8 cellular contexts compared by ENCODE assay signal in the genomic region with DNA sequence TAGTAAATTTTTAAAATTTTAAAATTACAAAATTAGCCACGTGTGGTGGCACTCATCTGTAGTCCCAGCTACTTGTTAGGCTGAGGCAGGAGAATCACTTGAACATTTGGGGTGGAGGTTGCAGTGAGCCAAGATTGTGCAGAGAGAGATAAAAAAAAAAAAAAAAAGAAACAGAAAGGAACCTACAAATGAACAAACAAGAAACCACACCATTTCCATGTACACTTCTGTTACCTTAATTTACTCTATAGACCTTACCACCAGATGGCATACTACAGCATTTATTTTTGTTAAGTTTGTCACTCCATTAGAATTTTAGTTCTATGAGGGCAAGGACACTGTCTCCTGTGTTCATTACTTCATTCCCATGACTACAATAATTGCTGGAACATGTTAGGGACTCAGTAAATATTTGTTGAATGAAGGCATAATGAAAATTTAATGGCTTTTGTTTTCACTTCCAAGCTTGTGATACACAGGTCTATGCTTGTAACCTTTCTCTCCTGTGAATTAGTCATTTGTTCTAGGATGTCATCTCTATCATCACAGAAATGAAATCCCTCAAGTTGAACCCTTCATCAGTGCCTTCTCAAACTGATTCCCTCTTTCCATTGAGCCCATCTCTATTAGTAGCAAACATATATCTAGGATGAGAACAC.
DNase-seq lines count a peak whose midpoint lies in the region; ATAC-seq, FAIRE-seq and TF ChIP-seq lines count a peak whose summit lies in the region.

No MANE protein-coding gene starts in this region.

- peak; percentile 71 for FAIRE-seq in HepG2 (lab: Jason Lieb, UNC)

- CTCF ChIA-PET in activated CD8-positive, alpha-beta T cell treated with anti-CD3 and anti-CD28 coated beads for 36 hours (lab: Charles Lee): interaction anchor here (0.7 to 1.8 kb wide), 17 partner anchors 8 to 94 kb away, joined by 3 to 11 read pairs (median 4); no protein-coding TSS in a partner anchor
- CTCF ChIA-PET in HepG2 (lab: Yijun Ruan, JAX; ENCODE audit: low intra/inter-chr PET ratio, low total read pairs): interaction anchor here (0.8 kb wide), 1 partner anchor 54 kb away, joined by 3 read pairs; no protein-coding TSS in a partner anchor

- H3K27ac ChIP-seq in HepG2 (ENCODE audit: extremely low read length, insufficient read depth, low read length) (no peak overlapping the region), coronary artery (no peak overlapping the region)

- peak; percentile 60 to 75 for ATAC-seq in activated T-cell treated with anti-CD3 and anti-CD28 coated beads, Interleukin-2, amount 50 U/mL, for 4 hours
- ATAC-seq in HG03280 (IDR thresholded peaks at IDR 0.05; ENCODE audit: unreplicated experiment) (peak; percentile 63), HepG2 (peak; percentile 49)
- peak; percentile 77 for ATAC-seq in activated CD8-positive, alpha-beta T cell treated with anti-CD3 and anti-CD28 coated beads for 36 hours

- DNase-seq in activated T-cell treated with anti-CD3 and anti-CD28 coated beads, Interleukin-2, amount 50 U/mL, for 4 hours: no peak
- no peak for DNase-seq in activated T-cell treated with anti-CD3 and anti-CD28 coated beads for 4 hours
- DNase-seq in activated CD8-positive, alpha-beta T cell treated with anti-CD3 and anti-CD28 coated beads for 36 hours: no peak
- DNase-seq in HepG2 (ENCODE audit: low spot score): peak; percentile 23
- DNase-seq in ecto neural progenitor cell (ENCODE audit: low spot score): no peak
- no peak for DNase-seq in coronary artery (ENCODE audit: low spot score)
- DNase-seq in GM19240 (ENCODE audit: insufficient read length, low spot score): no peak

- no peaks in the 10 kb centered on the region for H3K9me3 Mint-ChIP-seq in activated T-cell treated with anti-CD3 and anti-CD28 coated beads, Interleukin-2, amount 50 U/mL, for 4 hours
- H3K9me3 Mint-ChIP-seq in activated CD8-positive, alpha-beta T cell treated with anti-CD3 and anti-CD28 coated beads for 36 hours: no peaks in the 10 kb centered on the region

- no peak overlapping the region for H3K4me2 ChIP-seq in HepG2 (ENCODE audit: low read depth, low read length)

- peak overlapping the region; percentile 64 for H3K27ac Mint-ChIP-seq in activated CD8-positive, alpha-beta T cell treated with anti-CD3 and anti-CD28 coated beads for 36 hours

- H4K20me1 ChIP-seq in HepG2 (ENCODE audit: insufficient read depth, low read length): no peaks in the 10 kb centered on the region

- no peak overlapping the region for H3K9ac ChIP-seq in HepG2 (ENCODE audit: insufficient read depth, low read depth, low read length)

- no peaks in the 10 kb centered on the region for H3K9me3 ChIP-seq in HepG2 (ENCODE audit: low read length)

- intact Hi-C loops in activated CD8-positive, alpha-beta T cell treated with anti-CD3 and anti-CD28 coated beads for 36 hours (cut with micrococcal nuclease): loop anchor here (2.0 kb wide), 1 partner anchor 54 kb away; no protein-coding TSS in a partner anchor
- intact Hi-C loops in HepG2 (cut with micrococcal nuclease; ENCODE audit: unreplicated experiment): loop anchor here (1.0 kb wide), 2 partner anchors 17 to 54 kb away; no protein-coding TSS in a partner anchor

- H3K4me3 Mint-ChIP-seq in activated T-cell treated with anti-CD3 and anti-CD28 coated beads, Interleukin-2, amount 50 U/mL, for 4 hours: no peak overlapping the region
- H3K4me3 Mint-ChIP-seq in activated CD8-positive, alpha-beta T cell treated with anti-CD3 and anti-CD28 coated beads for 36 hours: no peak overlapping the region

- no peaks in the 10 kb centered on the region for H3K79me2 ChIP-seq in HepG2 (ENCODE audit: insufficient read depth, low read length)

- peaks cover 51% of the 10 kb centered on the region for H3K4me1 Mint-ChIP-seq in activated T-cell treated with anti-CD3 and anti-CD28 coated beads, Interleukin-2, amount 50 U/mL, for 4 hours (ENCODE audit: low read depth)
- peaks cover 50% of the 10 kb centered on the region for H3K4me1 Mint-ChIP-seq in activated CD8-positive, alpha-beta T cell treated with anti-CD3 and anti-CD28 coated beads for 36 hours (ENCODE audit: low read depth)

- TF ChIP-seq RAD21 in HepG2 (CRISPR knock-in tag; IDR thresholded peaks at IDR 0.05): no peak

- H3K27me3 ChIP-seq in HepG2 (ENCODE audit: control insufficient read depth in 1 of 2, insufficient read depth in 2 of 2, low read length in 2 of 2): no peaks in the 10 kb centered on the region

- no peaks in the 10 kb centered on the region for H3K27me3 Mint-ChIP-seq in activated T-cell treated with anti-CD3 and anti-CD28 coated beads, Interleukin-2, amount 50 U/mL, for 4 hours (ENCODE audit: low read depth)
- no peaks in the 10 kb centered on the region for H3K27me3 Mint-ChIP-seq in activated CD8-positive, alpha-beta T cell treated with anti-CD3 and anti-CD28 coated beads for 36 hours

- in situ Hi-C loops in HepG2 (cut with HindIII; ENCODE audit: extremely low pct_ligation_motif_present, low pct_unique_long_range_greater_than_20kb): no loop called here

- H3K4me3 ChIP-seq in HepG2 (replicated peaks in 1 of 3; ENCODE audit: insufficient read depth in 1 of 3, low read depth in 2 of 3, low read length in 3 of 3): no peak overlapping the region
- no peak overlapping the region for H3K4me3 ChIP-seq in coronary artery

- peaks cover 51% of the 10 kb centered on the region for H3K36me3 Mint-ChIP-seq in activated T-cell treated with anti-CD3 and anti-CD28 coated beads, Interleukin-2, amount 50 U/mL, for 4 hours (ENCODE audit: insufficient read depth)
- H3K36me3 Mint-ChIP-seq in activated CD8-positive, alpha-beta T cell treated with anti-CD3 and anti-CD28 coated beads for 36 hours (ENCODE audit: low read depth): peaks cover 68% of the 10 kb centered on the region

- H2AFZ ChIP-seq in HepG2 (ENCODE audit: low read length): no peak overlapping the region

- peak; percentile 45 for TF ChIP-seq CTCF in activated CD8-positive, alpha-beta T cell treated with anti-CD3 and anti-CD28 coated beads for 36 hours (IDR thresholded peaks at IDR 0.05)
- peak; percentile 36 for TF ChIP-seq CTCF in HepG2 (CRISPR knock-in tag; IDR thresholded peaks at IDR 0.05)
- TF ChIP-seq CTCF in coronary artery (IDR thresholded peaks at IDR 0.05): no peak

- TF ChIP-seq EP300 in HepG2 (IDR thresholded peaks at IDR 0.05; ENCODE audit: low read depth in 2 of 2, low read length in 2 of 2): no peak
- no peak for TF ChIP-seq EP300 in HepG2 (CRISPR knock-in tag; IDR thresholded peaks at IDR 0.05; ENCODE audit: borderline replicate concordance)

- H3K36me3 ChIP-seq in HepG2 (replicated peaks in 1 of 2; ENCODE audit: control insufficient read depth in 1 of 2, insufficient read depth in 2 of 2, low read length in 2 of 2): no peaks in the 10 kb centered on the region

- POLR2A ChIA-PET in activated CD8-positive, alpha-beta T cell treated with anti-CD3 and anti-CD28 coated beads for 36 hours (lab: Charles Lee): no interaction called here
- POLR2A ChIA-PET in HepG2 (lab: Yijun Ruan, JAX): no interaction called here

- BruUV-seq in HepG2 (replicated peaks; lab: Mats Ljungman, UMichigan): no TSS peak

- TF ChIP-seq POLR2A in HepG2 (IDR thresholded peaks at IDR 0.05; ENCODE audit: insufficient read depth in 1 of 2, low read depth in 2 of 2, low read length in 2 of 2): no peak

- 30% methylated on average over 1 of the region's 1 CpG for WGBS in HepG2 (ENCODE audit: low lambda C conversion rate)

- H3K4me1 ChIP-seq in HepG2 (ENCODE audit: insufficient read depth, low read length): no peaks in the 10 kb centered on the region

TF ChIP-seq in HepG2, 621 proteins besides CTCF, POLR2A, EP300 and RAD21 (continues in another document):
- TF ChIP-seq, protein P1, sequence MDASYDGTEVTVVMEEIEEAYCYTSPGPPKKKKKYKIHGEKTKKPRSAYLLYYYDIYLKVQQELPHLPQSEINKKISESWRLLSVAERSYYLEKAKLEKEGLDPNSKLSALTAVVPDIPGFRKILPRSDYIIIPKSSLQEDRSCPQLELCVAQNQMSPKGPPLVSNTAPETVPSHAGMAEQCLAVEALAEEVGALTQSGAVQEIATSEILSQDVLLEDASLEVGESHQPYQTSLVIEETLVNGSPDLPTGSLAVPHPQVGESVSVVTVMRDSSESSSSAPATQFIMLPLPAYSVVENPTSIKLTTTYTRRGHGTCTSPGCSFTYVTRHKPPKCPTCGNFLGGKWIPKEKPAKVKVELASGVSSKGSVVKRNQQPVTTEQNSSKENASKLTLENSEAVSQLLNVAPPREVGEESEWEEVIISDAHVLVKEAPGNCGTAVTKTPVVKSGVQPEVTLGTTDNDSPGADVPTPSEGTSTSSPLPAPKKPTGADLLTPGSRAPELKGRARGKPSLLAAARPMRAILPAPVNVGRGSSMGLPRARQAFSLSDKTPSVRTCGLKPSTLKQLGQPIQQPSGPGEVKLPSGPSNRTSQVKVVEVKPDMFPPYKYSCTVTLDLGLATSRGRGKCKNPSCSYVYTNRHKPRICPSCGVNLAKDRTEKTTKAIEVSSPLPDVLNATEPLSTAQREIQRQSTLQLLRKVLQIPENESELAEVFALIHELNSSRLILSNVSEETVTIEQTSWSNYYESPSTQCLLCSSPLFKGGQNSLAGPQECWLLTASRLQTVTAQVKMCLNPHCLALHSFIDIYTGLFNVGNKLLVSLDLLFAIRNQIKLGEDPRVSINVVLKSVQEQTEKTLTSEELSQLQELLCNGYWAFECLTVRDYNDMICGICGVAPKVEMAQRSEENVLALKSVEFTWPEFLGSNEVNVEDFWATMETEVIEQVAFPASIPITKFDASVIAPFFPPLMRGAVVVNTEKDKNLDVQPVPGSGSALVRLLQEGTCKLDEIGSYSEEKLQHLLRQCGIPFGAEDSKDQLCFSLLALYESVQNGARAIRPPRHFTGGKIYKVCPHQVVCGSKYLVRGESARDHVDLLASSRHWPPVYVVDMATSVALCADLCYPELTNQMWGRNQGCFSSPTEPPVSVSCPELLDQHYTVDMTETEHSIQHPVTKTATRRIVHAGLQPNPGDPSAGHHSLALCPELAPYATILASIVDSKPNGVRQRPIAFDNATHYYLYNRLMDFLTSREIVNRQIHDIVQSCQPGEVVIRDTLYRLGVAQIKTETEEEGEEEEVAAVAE (CRISPR knock-in tag; IDR thresholded peaks at IDR 0.05; ENCODE audit: borderline replicate concordance): no peak
- TF ChIP-seq PAF1 (CRISPR knock-in tag; IDR thresholded peaks at IDR 0.05) (no peak), CREM (IDR thresholded peaks at IDR 0.05) (no peak), CREM (CRISPR knock-in tag; IDR thresholded peaks at IDR 0.05) (no peak)
